Comparison of ENCODE assay signal across 19 cellular contexts in the genomic region with DNA sequence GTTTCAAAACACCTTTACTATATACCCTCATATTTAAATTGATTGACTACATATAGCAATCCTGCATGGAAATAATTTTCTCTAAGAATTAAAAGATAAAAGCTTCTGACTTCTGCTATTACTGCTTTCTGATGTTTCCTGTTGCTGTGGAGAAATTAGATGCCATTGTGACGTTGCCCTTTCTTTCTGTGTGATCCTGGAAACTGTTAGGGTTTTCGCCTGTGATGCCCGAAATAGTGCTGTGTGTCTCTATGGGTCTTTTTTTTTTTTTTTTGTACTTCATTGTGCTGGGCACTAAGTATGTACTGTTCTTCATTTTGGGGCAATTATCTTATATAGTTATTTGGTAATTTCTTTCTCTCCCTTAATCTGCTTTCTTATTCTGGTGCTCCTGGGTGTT.
"Had no signal": no experiment of that assay in that cellular context is flagged by ENCODE, and none has a peak within 500 bp of the region (broad histone marks: within the 10 kb centered on the region; RNA-seq: fewer than 3 reads in every experiment).

No MANE protein-coding gene starts in this region.

- H3K9me3 ChIP-seq: adrenal gland, left lung, prostate gland, right atrium auricular region, suprapubic skin, transverse colon, uterus had no signal

- H3K4me3 Mint-ChIP-seq: endodermal cell; neural progenitor cell; stimulated activated naive CD8-positive, alpha-beta T cell treated with anti-CD3 and anti-CD28 coated beads, Interleukin-15, amount 100 ng/mL, for 72 hours had no signal

- H2AFZ ChIP-seq: neural progenitor cell had no signal

- H3K4me3 ChIP-seq: adrenal gland, dorsolateral prefrontal cortex, left lung, neural progenitor cell, prostate gland, right atrium auricular region, skin epidermis, suprapubic skin, transverse colon, uterus had no signal

- H3K27ac ChIP-seq: adrenal gland, dorsolateral prefrontal cortex, left lung, neural progenitor cell, prostate gland, right atrium auricular region, skin epidermis, suprapubic skin, transverse colon, uterus, VCaP had no signal

- H3K27me3 Mint-ChIP-seq: stimulated activated naive CD8-positive, alpha-beta T cell treated with anti-CD3 and anti-CD28 coated beads, Interleukin-15, amount 100 ng/mL, for 72 hours had no signal

- H3K9me3 Mint-ChIP-seq: activated naive CD4-positive, alpha-beta T cell treated with anti-CD3 and anti-CD28 coated beads, Interleukin-2, amount 50 U/mL, for 72 hours; endodermal cell; neural progenitor cell; stimulated activated naive CD8-positive, alpha-beta T cell treated with anti-CD3 and anti-CD28 coated beads, Interleukin-15, amount 100 ng/mL, for 72 hours had no signal

- H3K4me2 ChIP-seq: neural progenitor cell had no signal

- H3K36me3 Mint-ChIP-seq: neural progenitor cell had no signal

- H3K27ac Mint-ChIP-seq: endodermal cell had no signal

- H3K36me3 ChIP-seq: adrenal gland, left lung, neural progenitor cell, prostate gland, right atrium auricular region, suprapubic skin, transverse colon, uterus had no signal

- H3K27me3 ChIP-seq: adrenal gland, dorsolateral prefrontal cortex, left lung, neural progenitor cell, right atrium auricular region, suprapubic skin, transverse colon, uterus had no signal

- ATAC-seq: activated naive CD4-positive, alpha-beta T cell treated with anti-CD3 and anti-CD28 coated beads, Interleukin-2, amount 50 U/mL, for 72 hours; left lung; stimulated activated naive CD8-positive, alpha-beta T cell treated with anti-CD3 and anti-CD28 coated beads, Interleukin-15, amount 100 ng/mL, for 72 hours had no signal

- DNase-seq: activated CD4-positive, alpha-beta T cell treated with anti-CD3 and anti-CD28 coated beads for 1 hour; activated gamma-delta T cell treated with Interleukin-2 at 50 U/mL for 16 hours; adrenal gland; dorsolateral prefrontal cortex; endodermal cell; foreskin melanocyte; kidney; left lung; stimulated activated naive CD8-positive, alpha-beta T cell treated with anti-CD3 and anti-CD28 coated beads, Interleukin-15, amount 100 ng/mL, for 72 hours; T1000; transverse colon; uterus had no signal

- H3K9ac ChIP-seq: neural progenitor cell had no signal
